8 cellular contexts compared by ENCODE assay signal in genomic region chr6:158560787-158561246, GRCh38. TPM values are rescaled to one million over a fixed set of nuclear protein-coding genes. Genes with fewer than 3 reads are reported as not detected.
DNase-seq lines count a peak whose midpoint lies in the region; FAIRE-seq and TF ChIP-seq lines count a peak whose summit lies in the region.

No MANE protein-coding gene starts in this region.

- no peak; the same call in 1 of the 2 replicates for TF ChIP-seq CTCF in OCI-LY7 (conservative IDR thresholded peaks at IDR 0.05; ENCODE audit: low read length)
- no peak for TF ChIP-seq CTCF in coronary artery (IDR thresholded peaks at IDR 0.05)
- no peak for TF ChIP-seq CTCF in mesothelial cell of epicardium (IDR thresholded peaks at IDR 0.05; ENCODE audit: unreplicated experiment)

- no peaks in the 10 kb centered on the region for H3K9me3 ChIP-seq in OCI-LY7 (ENCODE audit: low read length)

- intact Hi-C loops in OCI-LY7 (cut with micrococcal nuclease; ENCODE audit: unreplicated experiment): no loop called here

- H3K4me2 ChIP-seq in OCI-LY7 (ENCODE audit: low read length): peak overlapping the region; percentile 90

- H3K4me3 Mint-ChIP-seq in mesothelial cell of epicardium: peak overlapping the region; percentile 96

- H3K4me1 Mint-ChIP-seq in mesothelial cell of epicardium: peaks cover 25% of the 10 kb centered on the region

- H3K4me3 ChIP-seq in OCI-LY7 (ENCODE audit: low read depth, low read length, poor library complexity, severe bottlenecking) (peak overlapping the region; percentile 91), coronary artery (peak overlapping the region; percentile 97)

- H2AFZ ChIP-seq in OCI-LY7 (ENCODE audit: low read length): peak overlapping the region; percentile 99; the same call in 1 of the 2 replicates

- no TSS peak for BruUV-seq in OCI-LY7 (replicated peaks; lab: Mats Ljungman, UMichigan)

- H3K36me3 ChIP-seq in OCI-LY7 (ENCODE audit: insufficient read depth, low read length): no peaks in the 10 kb centered on the region

- FAIRE-seq in GM12891 (lab: Jason Lieb, UNC): no peak

- CTCF ChIA-PET in OCI-LY7 (lab: Charles Lee; ENCODE audit: unreplicated experiment): no interaction called here

- H3K79me2 ChIP-seq in OCI-LY7 (ENCODE audit: insufficient read depth, low read depth, low read length): peaks cover 10% of the 10 kb centered on the region; the same call in 1 of the 2 replicates

- no peaks in the 10 kb centered on the region for H3K9me2 ChIP-seq in OCI-LY7 (ENCODE audit: insufficient read depth, low read length)

- H3K27me3 Mint-ChIP-seq in mesothelial cell of epicardium (ENCODE audit: low read depth): no peaks in the 10 kb centered on the region

- peaks cover 16% of the 10 kb centered on the region for H3K4me1 ChIP-seq in OCI-LY7 (ENCODE audit: insufficient read depth, low read length, poor library complexity, severe bottlenecking)

- POLR2A ChIA-PET in OCI-LY7 (lab: Charles Lee): no interaction called here

- TF ChIP-seq POLR2A in GM12891 (IDR thresholded peaks at IDR 0.05; ENCODE audit: low read depth, low read length): no peak

- H3K9me3 Mint-ChIP-seq in mesothelial cell of epicardium: no peaks in the 10 kb centered on the region

- DNase-seq in SIG-M5 treated with dmso at 0.1 percent for 504 hours (lab: John Stamatoyannopoulos, UW; ENCODE audit: unreplicated experiment): peak; percentile 12
- DNase-seq in SIG-M5 (lab: John Stamatoyannopoulos, UW): no peak
- DNase-seq in OCI-LY7 (ENCODE audit: low spot score): peak; percentile 16
- DNase-seq in coronary artery (ENCODE audit: low spot score): peak; percentile 70
- peak in 1 of 2 experiments; percentile 51 for DNase-seq in mesothelial cell of epicardium (ENCODE audit: low spot score in 2 of 2, unreplicated experiment in 2 of 2)
- DNase-seq in COLO829 (ENCODE audit: low spot score): no peak
- no peak for DNase-seq in GM12891 (ENCODE audit: insufficient read length, low spot score)
- DNase-seq in activated gamma-delta T cell treated with Interleukin-2 at 50 U/mL for 16 hours: no peak

- peak overlapping the region; percentile 99 for H3K27ac Mint-ChIP-seq in mesothelial cell of epicardium

- H4K20me1 ChIP-seq in OCI-LY7 (ENCODE audit: insufficient read depth, low read length): no peaks in the 10 kb centered on the region; the same call in 1 of the 2 replicates

- peak overlapping the region; percentile 51 for H3K27ac ChIP-seq in OCI-LY7 (ENCODE audit: low read depth, low read length, poor library complexity, severe bottlenecking)
- peak overlapping the region in 1 of 2 donors; percentile 51 for H3K27ac ChIP-seq in coronary artery

- no peaks in the 10 kb centered on the region for H3K36me3 Mint-ChIP-seq in mesothelial cell of epicardium

TF ChIP-seq in GM12891, 5 proteins besides CTCF, POLR2A, EP300 and RAD21:
- TF ChIP-seq POLR2AphosphoS5 (IDR thresholded peaks at IDR 0.05; ENCODE audit: low read depth, low read length) (no peak), POU2F2 (IDR thresholded peaks at IDR 0.05; ENCODE audit: low read depth, low read length) (no peak), PAX5 (IDR thresholded peaks at IDR 0.05; ENCODE audit: insufficient read depth, low read length, severe bottlenecking) (no peak), TAF1 (IDR thresholded peaks at IDR 0.05; ENCODE audit: low read depth, low read length) (no peak), SPI1 (IDR thresholded peaks at IDR 0.05; ENCODE audit: low read depth, low read length) (no peak)

RNA-seq across cellular contexts. Expression of gene TMEM181, which starts 0.9 kb away (rescaled TPM):
- 7.1 and 8.0 TPM in 2 replicates for total RNA-seq in OCI-LY7 (2014; rRNA removed; shearing (Covaris generic))
- total RNA-seq in OCI-LY7 (2022) (11.9 and 12.5 TPM in 2 replicates), mesothelial cell of epicardium (23.6 to 23.9 TPM (median 23.8 TPM) in 3 replicates)
- polyA plus RNA-seq in GM12891 (2012; ENCODE audit: low read depth, missing spikeins): 1.5 TPM

Comparison
In these comparisons a context has a peak if more than half of its experiments do, and no peak if none do; other contexts are left out.
1. DNase-seq: peak in SIG-M5 treated with dmso at 0.1 percent for 504 hours (single experiment), OCI-LY7 (single experiment) and coronary artery (single experiment); none in SIG-M5 (single experiment), COLO829 (single experiment), GM12891 (single experiment) and activated gamma-delta T cell treated with Interleukin-2 at 50 U/mL for 16 hours (single experiment).